Comparison of ENCODE assay signal across 8 cellular contexts in the genomic region with DNA sequence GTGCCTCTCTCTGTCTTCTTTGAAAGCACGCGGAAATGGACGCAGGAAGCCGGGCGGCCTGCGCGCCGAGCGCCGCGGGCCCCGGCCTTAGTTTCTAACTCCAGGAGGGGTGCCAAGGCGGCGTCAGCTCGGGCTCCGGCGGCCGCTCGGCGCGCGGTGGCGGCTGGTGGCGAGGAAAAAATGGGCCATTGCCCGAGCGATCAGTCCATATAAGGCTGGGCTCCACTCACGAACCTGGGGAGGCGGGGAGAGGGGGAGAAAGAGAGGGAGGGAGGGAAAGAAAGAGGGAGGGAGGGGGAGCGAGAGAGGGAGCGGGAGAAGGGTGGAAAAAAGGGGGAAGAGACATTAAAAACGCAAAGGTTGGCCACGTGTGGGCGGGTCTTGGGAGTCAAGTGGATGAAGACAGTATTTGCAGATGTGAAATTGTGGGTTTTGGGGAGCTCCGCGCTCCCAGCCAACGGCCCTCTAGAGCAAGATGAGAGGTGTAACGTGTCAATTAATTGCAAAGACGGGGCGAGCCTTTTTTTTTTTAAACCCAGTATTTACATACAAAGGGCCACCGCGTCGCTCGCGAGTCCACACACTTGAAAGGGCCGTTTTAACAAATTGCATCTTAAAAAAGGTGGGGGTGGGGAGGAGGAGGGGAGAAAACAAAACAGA. TPM values are rescaled to one million over a fixed set of nuclear protein-coding genes. Genes with fewer than 3 reads are reported as not detected.
DNase-seq lines count a peak whose midpoint lies in the region; ATAC-seq and TF ChIP-seq lines count a peak whose summit lies in the region.

A gene (minus strand): TSS at position 184 of the 660 bp plus-strand sequence. CDS start 395 bp downstream, outside the sequence.

- H3K9me3 Mint-ChIP-seq in endodermal cell, result no peaks in the 10 kb centered on the region

- H3K36me3 Mint-ChIP-seq in endodermal cell (ENCODE audit: low read depth), result no peaks in the 10 kb centered on the region

- no peak for ATAC-seq in HG02798 (IDR thresholded peaks at IDR 0.05; ENCODE audit: poor library complexity, unreplicated experiment)
- no peak for ATAC-seq in GM18517 (IDR thresholded peaks at IDR 0.05; ENCODE audit: unreplicated experiment)

- H3K27me3 Mint-ChIP-seq in endodermal cell (ENCODE audit: insufficient read depth), result peaks cover 94% of the 10 kb centered on the region

- no peak within 1 kb of the TSS for H3K27ac ChIP-seq in endodermal cell (ENCODE audit: low read depth, low read length)

- H3K9ac ChIP-seq in endodermal cell (ENCODE audit: extremely low read depth, low read length, poor library complexity, severe bottlenecking), result no peak within 1 kb of the TSS

- TF ChIP-seq CTCF in endodermal cell (conservative IDR thresholded peaks at IDR 0.05), result no peak
- TF ChIP-seq CTCF in foreskin fibroblast (IDR thresholded peaks at IDR 0.05; ENCODE audit: low read depth, low read length), result no peak

- peaks cover 13% of the 10 kb centered on the region for H3K4me1 ChIP-seq in endodermal cell (ENCODE audit: control insufficient read depth, insufficient read depth, low read length)

- no peak within 1 kb of the TSS for H3K27ac Mint-ChIP-seq in endodermal cell

- peaks cover 97% of the 10 kb centered on the region for H3K27me3 ChIP-seq in endodermal cell (ENCODE audit: control insufficient read depth, insufficient read depth, low read length, poor library complexity, severe bottlenecking)

- peaks cover 40% of the 10 kb centered on the region for H3K4me1 Mint-ChIP-seq in endodermal cell

- H3K36me3 ChIP-seq in endodermal cell (ENCODE audit: control insufficient read depth, insufficient read depth, low read length), result no peaks in the 10 kb centered on the region

- H3K4me3 ChIP-seq in endodermal cell (ENCODE audit: low read length) (peak within 1 kb of the TSS; percentile 73), foreskin fibroblast (ENCODE audit: low read depth in 1 of 2, low read length in 2 of 2) (no peak within 1 kb of the TSS)

- DNase-seq in D341Med (ENCODE audit: low spot score) (peak; percentile 59), NCI-H1048 (lab: John Stamatoyannopoulos, UW) (peak; percentile 72), endodermal cell (peak; percentile 82), pons (ENCODE audit: low spot score) (peak; percentile 90), SHP77 treated with DMSO at 0.1 percent for 48 hours (lab: John Stamatoyannopoulos, UW) (no peak), foreskin fibroblast (no peak)

- H3K4me3 Mint-ChIP-seq in endodermal cell, result peak within 1 kb of the TSS; percentile 55

- H3K9me3 ChIP-seq in endodermal cell (ENCODE audit: control insufficient read depth, low read length), result no peaks in the 10 kb centered on the region

- WGBS in endodermal cell (ENCODE audit: insufficient coverage in 1 of 2, insufficient read length in 1 of 2), 2 experiments, result 0 to 3% methylated on average over 11 to 45 of the region's 45 CpGs

RNA-seq across cellular contexts. Expression of the gene that starts here (rescaled TPM):
- total RNA-seq in endodermal cell, result 1 to 10 TPM in 1 of 2 donors, under 1 TPM in 1; 0.31 to 1.5 TPM
- polyA plus RNA-seq in endodermal cell (2013, experiment 1 of 2), result 0.11 TPM
- polyA plus RNA-seq in endodermal cell (2013, experiment 2 of 2), result not detected

Comparison
In these comparisons a context has a peak if more than half of its experiments do, and no peak if none do; other contexts are left out.
1. DNase-seq: peak in D341Med (single experiment), NCI-H1048 (single experiment), endodermal cell (single experiment) and pons (single experiment); none in SHP77 treated with DMSO at 0.1 percent for 48 hours (single experiment) and foreskin fibroblast (0 of 2).